8 cellular contexts compared by ENCODE assay signal in the genomic region with DNA sequence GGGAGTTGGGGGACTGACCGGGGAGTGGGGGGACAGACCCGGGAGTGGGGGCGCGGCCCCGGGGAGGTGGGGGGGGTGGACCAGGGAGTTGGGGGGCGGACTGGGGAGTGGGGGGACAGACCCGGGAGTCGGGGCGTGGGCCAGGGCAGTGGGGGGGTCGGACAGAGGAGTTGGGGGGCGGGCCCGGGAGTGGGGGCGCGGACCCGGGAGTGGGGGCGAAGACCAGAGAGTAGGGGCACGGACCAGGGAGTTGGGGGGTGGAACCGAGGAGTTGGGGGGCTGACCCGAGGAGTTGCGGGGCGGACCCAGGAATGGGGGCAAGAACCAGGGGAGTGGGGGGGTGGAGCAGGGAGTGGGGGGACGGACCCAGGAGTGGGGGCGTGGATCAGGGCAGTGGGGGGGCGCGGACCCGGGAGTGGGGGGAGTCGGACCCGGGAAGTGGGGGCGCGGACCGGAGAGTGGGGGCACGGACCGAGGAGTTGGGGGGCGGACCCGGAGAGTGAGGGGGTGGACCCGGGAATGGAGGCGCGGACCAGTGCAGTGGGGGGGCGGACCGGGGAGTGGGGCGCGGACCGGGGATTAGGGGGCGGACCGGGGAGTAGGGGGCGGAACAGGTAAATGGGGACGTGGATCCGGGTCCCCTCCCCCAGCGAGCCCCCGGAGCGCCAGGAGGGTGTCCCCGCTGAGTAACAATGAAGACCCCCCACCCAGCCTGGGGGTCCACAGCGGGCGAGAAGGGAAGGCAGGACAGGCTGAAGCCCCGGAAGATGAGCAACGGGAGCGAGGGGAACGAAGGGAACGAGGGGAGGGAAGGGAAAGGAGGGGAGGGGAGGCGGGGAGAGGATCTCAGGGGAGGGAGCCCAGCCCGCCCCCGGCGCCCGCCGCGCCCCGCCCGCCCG. TPM values are rescaled to one million over a fixed set of nuclear protein-coding genes. Genes with fewer than 3 reads are reported as not detected.
A peak's percentile ranks its signal among the peaks of the same experiment; 100 is the strongest.
DNase-seq lines count a peak whose midpoint lies in the region; ATAC-seq and TF ChIP-seq lines count a peak whose summit lies in the region.

No MANE protein-coding gene starts in this region.

- in situ Hi-C loops in HAP-1 (cut with MboI; ENCODE audit: low sequenced_read_pairs) (no loop called here), KBM-7 (cut with MboI; ENCODE audit: low pct_unique_long_range_greater_than_20kb, low sequenced_read_pairs) (no loop called here)

- no peaks in the 10 kb centered on the region for H3K9me3 ChIP-seq in HAP-1
- no peaks in the 10 kb centered on the region for H3K9me3 ChIP-seq in ovary

- no peak for TF ChIP-seq EP300 in ovary (IDR thresholded peaks at IDR 0.05)

- no peaks in the 10 kb centered on the region for H3K27me3 ChIP-seq in HAP-1 (ENCODE audit: low read depth)
- H3K27me3 ChIP-seq in ovary: no peaks in the 10 kb centered on the region

- H3K4me1 Mint-ChIP-seq in T-cell: peaks cover 32 to 45% (median 40%) of the 10 kb centered on the region in 3 donors

- H3K4me3 ChIP-seq in HAP-1 (peak overlapping the region; percentile 76), epithelial cell of proximal tubule (ENCODE audit: low read depth, low read length) (peak overlapping the region; percentile 88), ovary (peak overlapping the region; percentile 85)

- H3K4me1 ChIP-seq in HAP-1: peaks cover 9% of the 10 kb centered on the region
- H3K4me1 ChIP-seq in ovary (ENCODE audit: insufficient read depth): peaks cover 6% of the 10 kb centered on the region

- peaks cover 0 to 2% of the 10 kb centered on the region in 2 donors for H3K27me3 Mint-ChIP-seq in T-cell

- peak in 1 of 2 experiments; percentile 43 for DNase-seq in HAP-1 (ENCODE audit: low spot score in 2 of 2)
- DNase-seq in T-cell: peak in 8 of 34 experiments; percentile 23 to 56 (median 38)
- DNase-seq in epithelial cell of proximal tubule (ENCODE audit: low read depth): no peak
- DNase-seq in ovary: peak; percentile 51 to 62 (median 58)
- DNase-seq in NCI-H1694 (lab: John Stamatoyannopoulos, UW): no peak
- DNase-seq in NCI-H510A (lab: John Stamatoyannopoulos, UW): no peak
- no peak for DNase-seq in KBM-7

- H3K27ac Mint-ChIP-seq in T-cell: peak overlapping the region; percentile 64 to 82

- ATAC-seq in T-cell (replicated peaks in 1 of 4) (peak in 2 of 4 experiments; percentile 5 to 6), GM21390 (IDR thresholded peaks at IDR 0.05; ENCODE audit: unreplicated experiment) (no peak)

- WGBS in ovary, 3 donors: 2 to 3% (median 2%) methylated on average over 36 to 61 of the region's 69 CpGs

- H3K36me3 Mint-ChIP-seq in T-cell: peaks cover 11% of the 10 kb centered on the region

- peak overlapping the region; percentile 78 to 85 (median 81) for H3K4me3 Mint-ChIP-seq in T-cell

- H3K27ac ChIP-seq in ovary: peak overlapping the region in 1 of 2 donors; percentile 65

- H3K36me3 ChIP-seq in HAP-1 (replicated peaks) (peaks cover 6% of the 10 kb centered on the region), ovary (no peaks in the 10 kb centered on the region)

- no peak for TF ChIP-seq POLR2A in ovary (IDR thresholded peaks at IDR 0.05)

- CTCF ChIA-PET in T-cell (lab: Charles Lee): no interaction called here

- TF ChIP-seq CTCF in epithelial cell of proximal tubule (conservative IDR thresholded peaks at IDR 0.05; ENCODE audit: low read depth, low read length): no peak
- no peak for TF ChIP-seq CTCF in ovary (IDR thresholded peaks at IDR 0.05)

- intact Hi-C loops in ovary (cut with DNase I): loop anchor here in 3 of 4 donors (10.0 kb wide), 2 partner anchors 118 to 138 kb away; a partner anchor contains a TSS

- POLR2A ChIA-PET in T-cell (lab: Charles Lee): no interaction called here

- no peaks in the 10 kb centered on the region for H3K9me3 Mint-ChIP-seq in T-cell

RNA-seq across cellular contexts. Expression of a gene that starts 0.6 kb away (rescaled TPM):
- total RNA-seq in T-cell (100 to 1,000 TPM; 190 to 252 (median 220) TPM), epithelial cell of proximal tubule (49.8 and 60.0 TPM in 2 replicates), ovary (10 to 100 TPM; 13.1 to 43.0 (median 31.2) TPM)
- polyA plus RNA-seq in ovary: 10 to 100 TPM in 1 of 2 donors, 1 to 10 TPM in 1; 8.7 to 29.5 TPM

RNA-seq across cellular contexts. Expression of a gene that starts 4.7 kb away (rescaled TPM):
- total RNA-seq in T-cell (1 to 10 TPM; 1.5 to 4.9 (median 2.8) TPM), epithelial cell of proximal tubule (0.72 and 0.92 TPM in 2 replicates), ovary (under 1 TPM in 2 of 7 donors, not detected in 5; 0.28 to 0.90 TPM)
- polyA plus RNA-seq in ovary: not detected

RNA-seq across cellular contexts. Expression of a gene that starts 13.4 kb away (rescaled TPM):
- total RNA-seq in T-cell: 10 to 100 TPM in 4 of 5 donors, 1 to 10 TPM in 1; 9.8 to 13.2 (median 12.0) TPM
- total RNA-seq in epithelial cell of proximal tubule: 26.6 and 37.0 TPM in 2 replicates
- total RNA-seq in ovary: 1 to 10 TPM; 2.1 to 8.1 (median 5.2) TPM
- polyA plus RNA-seq in ovary: 1 to 10 TPM; 1.1 to 1.6 TPM

RNA-seq across cellular contexts. Expression of a gene that starts 19.1 kb away (rescaled TPM):
- not detected for total RNA-seq in T-cell
- total RNA-seq in epithelial cell of proximal tubule: not detected in 2 replicates
- not detected for total RNA-seq in ovary
- not detected for polyA plus RNA-seq in ovary

RNA-seq across cellular contexts. Expression of a gene that starts 19.4 kb away (rescaled TPM):
- total RNA-seq in T-cell (100 to 1,000 TPM in 1 of 5 donors, 10 to 100 TPM in 4; 55.0 to 105 (median 92.4) TPM), epithelial cell of proximal tubule (53.5 and 57.4 TPM in 2 replicates), ovary (10 to 100 TPM; 33.1 to 75.4 (median 59.3) TPM)
- polyA plus RNA-seq in ovary: 10 to 100 TPM in 1 of 2 donors, under 1 TPM in 1; 0.62 to 42.9 TPM

Comparison
In these comparisons a context has a peak if more than half of its experiments do, and no peak if none do; other contexts are left out.
1. DNase-seq: peak in ovary (5 of 5); none in epithelial cell of proximal tubule (single experiment), NCI-H1694 (single experiment), NCI-H510A (single experiment) and KBM-7 (single experiment).
2. Peak in every context shown above with its lines, with median percentiles within 50 percentile points of each other: H3K4me3 ChIP-seq.